8 cellular contexts compared by ENCODE assay signal in genomic region chr5:138331449-138332368, GRCh38. TPM values are rescaled to one million over a fixed set of nuclear protein-coding genes. Genes with fewer than 3 reads are reported as not detected.
A peak's percentile ranks its signal among the peaks of the same experiment; 100 is the strongest.
DNase-seq lines count a peak whose midpoint lies in the region; ATAC-seq, FAIRE-seq and TF ChIP-seq lines count a peak whose summit lies in the region.

Gene CDC25C (minus strand): TSS chr5:138331804. CDS start chr5:138331180, 624 bp downstream.

- H3K27ac Mint-ChIP-seq in activated naive CD8-positive, alpha-beta T cell treated with anti-CD3 and anti-CD28 coated beads, Interleukin-2, amount 50 U/mL, for 24 hours, result peak within 1 kb of the TSS; percentile 91

- H3K4me1 Mint-ChIP-seq in activated naive CD8-positive, alpha-beta T cell treated with anti-CD3 and anti-CD28 coated beads, Interleukin-2, amount 50 U/mL, for 24 hours, result peaks cover 21% of the 10 kb centered on the region

- H3K27me3 ChIP-seq in cardiac muscle cell, result no peaks in the 10 kb centered on the region
- no peaks in the 10 kb centered on the region for H3K27me3 ChIP-seq in parathyroid adenoma (ENCODE audit: control insufficient read depth, insufficient read depth, low read length)
- H3K27me3 ChIP-seq in transverse colon, result no peaks in the 10 kb centered on the region

- DNase-seq in GM12891 (ENCODE audit: insufficient read length, low spot score) (peak; percentile 91), NCI-H1417 treated with DMSO at 0.1 percent for 48 hours (lab: John Stamatoyannopoulos, UW) (peak; percentile 90), SW 1271 (lab: John Stamatoyannopoulos, UW) (peak; percentile 100), cardiac muscle cell (ENCODE audit: low read depth in 1 of 2, low spot score in 1 of 2) (peak; percentile 100), transverse colon (peak; percentile 97)
- peak; percentile 96 for DNase-seq in activated naive CD8-positive, alpha-beta T cell treated with anti-CD3 and anti-CD28 coated beads, Interleukin-2, amount 50 U/mL, for 24 hours

- H3K9me3 ChIP-seq in cardiac muscle cell (ENCODE audit: low read depth), result no peaks in the 10 kb centered on the region
- H3K9me3 ChIP-seq in parathyroid adenoma (ENCODE audit: control insufficient read depth, low read length), result no peaks in the 10 kb centered on the region
- H3K9me3 ChIP-seq in transverse colon, result no peaks in the 10 kb centered on the region

- WGBS in transverse colon (ENCODE audit: low coverage in 1 of 2), 2 donors, result 0% methylated on average over 5 to 44 of the region's 55 CpGs

- in situ Hi-C loops in transverse colon (cut with MboI; ENCODE audit: low pct_ligation_motif_present in 1 of 4, low pct_unique_long_range_greater_than_20kb in 1 of 4, low sequenced_read_pairs in 3 of 4), result no loop called here

- TF ChIP-seq CTCF in cardiac muscle cell (IDR thresholded peaks at IDR 0.05; ENCODE audit: low read depth, low read length) (no peak), parathyroid adenoma (IDR thresholded peaks at IDR 0.05) (no peak), transverse colon (IDR thresholded peaks at IDR 0.05) (no peak)

- H3K4me2 ChIP-seq in parathyroid adenoma (ENCODE audit: low read length), result peak within 1 kb of the TSS; percentile 90

- no peaks in the 10 kb centered on the region for H3K36me3 ChIP-seq in cardiac muscle cell
- no peaks in the 10 kb centered on the region for H3K36me3 ChIP-seq in parathyroid adenoma (ENCODE audit: control insufficient read depth, insufficient read depth, low read length)
- no peaks in the 10 kb centered on the region for H3K36me3 ChIP-seq in transverse colon

- peak within 1 kb of the TSS; percentile 53 for H3K4me3 ChIP-seq in cardiac muscle cell
- peak within 1 kb of the TSS; percentile 53 for H3K4me3 ChIP-seq in parathyroid adenoma (ENCODE audit: low read depth, low read length)
- peak within 1 kb of the TSS; percentile 0 to 70 (median 38) for H3K4me3 ChIP-seq in transverse colon

- peak within 1 kb of the TSS; percentile 69 for H3K27ac ChIP-seq in cardiac muscle cell
- H3K27ac ChIP-seq in parathyroid adenoma, result peak within 1 kb of the TSS; percentile 1
- peak within 1 kb of the TSS in 3 of 4 donors; percentile 20 to 51 (median 37) for H3K27ac ChIP-seq in transverse colon

- peak within 1 kb of the TSS; percentile 91 for H3K4me3 Mint-ChIP-seq in activated naive CD8-positive, alpha-beta T cell treated with anti-CD3 and anti-CD28 coated beads, Interleukin-2, amount 50 U/mL, for 24 hours

- no peak for TF ChIP-seq EP300 in transverse colon (IDR thresholded peaks at IDR 0.05; ENCODE audit: low read depth)

- H3K4me1 ChIP-seq in cardiac muscle cell (ENCODE audit: low read depth) (peaks cover under 1% of the 10 kb centered on the region), parathyroid adenoma (peaks cover 7% of the 10 kb centered on the region), transverse colon (peaks cover 5 to 21% (median 15%) of the 10 kb centered on the region in 4 donors)

- H2AFZ ChIP-seq in parathyroid adenoma, result peak within 1 kb of the TSS; percentile 93

- H3K36me3 Mint-ChIP-seq in activated naive CD8-positive, alpha-beta T cell treated with anti-CD3 and anti-CD28 coated beads, Interleukin-2, amount 50 U/mL, for 24 hours (ENCODE audit: low read depth), result peaks cover 2% of the 10 kb centered on the region

- peak; percentile 99 for ATAC-seq in HG02798 (IDR thresholded peaks at IDR 0.05; ENCODE audit: poor library complexity, unreplicated experiment)
- ATAC-seq in activated naive CD8-positive, alpha-beta T cell treated with anti-CD3 and anti-CD28 coated beads, Interleukin-2, amount 50 U/mL, for 24 hours, result peak; percentile 100

- no peaks in the 10 kb centered on the region for H3K79me2 ChIP-seq in parathyroid adenoma

- intact Hi-C loops in transverse colon (cut with DNase I; ENCODE audit: low total_unique reads), result no loop called here

- H3K27me3 Mint-ChIP-seq in activated naive CD8-positive, alpha-beta T cell treated with anti-CD3 and anti-CD28 coated beads, Interleukin-2, amount 50 U/mL, for 24 hours, result no peaks in the 10 kb centered on the region

- no peak within 1 kb of the TSS for H3K9ac ChIP-seq in parathyroid adenoma

- TF ChIP-seq POLR2A in GM12891 (IDR thresholded peaks at IDR 0.05; ENCODE audit: low read depth, low read length) (peak; percentile 57; the same call in 1 of the 2 replicates), transverse colon (IDR thresholded peaks at IDR 0.05) (peak; percentile 21)

- FAIRE-seq in GM12891 (lab: Jason Lieb, UNC), result peak; percentile 99

- no peaks in the 10 kb centered on the region for H3K9me3 Mint-ChIP-seq in activated naive CD8-positive, alpha-beta T cell treated with anti-CD3 and anti-CD28 coated beads, Interleukin-2, amount 50 U/mL, for 24 hours

TF ChIP-seq in GM12891, 5 proteins besides CTCF, POLR2A, EP300 and RAD21:
- TF ChIP-seq PAX5 (IDR thresholded peaks at IDR 0.05; ENCODE audit: insufficient read depth, low read length, severe bottlenecking) (peak; percentile 75), POLR2AphosphoS5 (IDR thresholded peaks at IDR 0.05; ENCODE audit: low read depth, low read length) (no peak)

RNA-seq across cellular contexts. Expression of gene CDC25C, which starts in this region (rescaled TPM):
- polyA plus RNA-seq in GM12891 (2012; ENCODE audit: low read depth, missing spikeins), result 6.3 TPM
- 2.7 and 16.2 TPM in 2 replicates for total RNA-seq in cardiac muscle cell
- polyA plus RNA-seq in cardiac muscle cell, result 5.0 and 18.8 TPM in 2 replicates
- total RNA-seq in transverse colon, result 1 to 10 TPM in 1 of 4 donors, under 1 TPM in 2, not detected in 1; 0.32 to 2.8 (median 0.68) TPM

Comparison
In these comparisons a context has a peak if more than half of its experiments do, and no peak if none do; other contexts are left out.
1. Peak in every context shown above with its lines: DNase-seq, ATAC-seq, H3K4me3 ChIP-seq and H3K27ac ChIP-seq.
2. H3K27ac ChIP-seq: peak in every context shown above with its lines; median percentile 69 in cardiac muscle cell; 37 in transverse colon; 1 in parathyroid adenoma.